1 cellular context compared by ENCODE assay signal in the genomic region with DNA sequence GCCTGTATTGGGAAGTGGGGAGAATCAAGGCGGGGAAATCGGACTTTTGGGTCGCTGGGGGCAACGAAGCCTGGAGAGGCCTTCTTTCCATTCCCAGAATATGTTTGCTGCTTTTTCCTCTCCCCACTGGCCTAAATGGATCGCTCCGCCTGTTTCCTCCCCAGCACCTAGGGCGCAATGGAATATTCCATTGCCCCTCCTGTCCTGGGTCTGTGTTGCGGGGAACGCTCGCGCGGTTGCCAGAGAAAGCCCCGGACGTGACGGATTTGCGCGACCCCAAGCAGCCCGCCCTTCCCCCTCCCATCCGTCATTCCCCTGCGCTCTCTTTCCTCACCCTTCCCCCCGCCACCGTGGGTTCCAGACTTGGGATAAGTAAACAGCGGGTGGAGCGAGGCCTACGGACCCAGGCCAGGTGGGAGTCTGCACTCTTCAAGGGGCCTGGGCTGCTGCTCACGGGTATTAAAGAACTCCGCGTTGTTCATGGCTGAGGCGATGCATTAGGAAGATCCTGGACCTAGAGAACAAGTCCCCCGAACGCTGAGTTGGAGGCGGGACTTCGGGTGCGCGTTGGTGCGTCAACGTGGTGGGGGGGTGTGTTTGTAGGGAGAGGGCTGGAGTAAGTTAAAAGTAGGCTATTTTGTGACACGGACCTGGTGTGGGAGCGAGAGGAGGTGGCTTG.
TF ChIP-seq lines count a peak whose summit lies in the region.

A gene with protein sequence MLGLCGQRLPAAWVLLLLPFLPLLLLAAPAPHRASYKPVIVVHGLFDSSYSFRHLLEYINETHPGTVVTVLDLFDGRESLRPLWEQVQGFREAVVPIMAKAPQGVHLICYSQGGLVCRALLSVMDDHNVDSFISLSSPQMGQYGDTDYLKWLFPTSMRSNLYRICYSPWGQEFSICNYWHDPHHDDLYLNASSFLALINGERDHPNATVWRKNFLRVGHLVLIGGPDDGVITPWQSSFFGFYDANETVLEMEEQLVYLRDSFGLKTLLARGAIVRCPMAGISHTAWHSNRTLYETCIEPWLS (plus strand): TSS at position 307 of the 679 bp plus-strand sequence. CDS start 454 bp downstream, outside the sequence.

TF ChIP-seq in K562, 482 proteins besides CTCF, POLR2A, EP300 and RAD21 (continued from another document and continues in another):
- TF ChIP-seq, protein P1, sequence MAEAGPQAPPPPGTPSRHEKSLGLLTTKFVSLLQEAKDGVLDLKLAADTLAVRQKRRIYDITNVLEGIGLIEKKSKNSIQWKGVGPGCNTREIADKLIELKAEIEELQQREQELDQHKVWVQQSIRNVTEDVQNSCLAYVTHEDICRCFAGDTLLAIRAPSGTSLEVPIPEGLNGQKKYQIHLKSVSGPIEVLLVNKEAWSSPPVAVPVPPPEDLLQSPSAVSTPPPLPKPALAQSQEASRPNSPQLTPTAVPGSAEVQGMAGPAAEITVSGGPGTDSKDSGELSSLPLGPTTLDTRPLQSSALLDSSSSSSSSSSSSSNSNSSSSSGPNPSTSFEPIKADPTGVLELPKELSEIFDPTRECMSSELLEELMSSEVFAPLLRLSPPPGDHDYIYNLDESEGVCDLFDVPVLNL (CRISPR knock-in tag; IDR thresholded peaks at IDR 0.05; ENCODE audit: low read depth): 0 out of 2 replicates have a peak, but pooled peaks have one; percentile 2
- no peak for TF ChIP-seq SIRT6 (IDR thresholded peaks at IDR 0.05; ENCODE audit: low read depth, low read length)
- TF ChIP-seq ARHGAP35 (IDR thresholded peaks at IDR 0.05; ENCODE audit: partially characterized antibody): no peak
- TF ChIP-seq HDAC2 (IDR thresholded peaks at IDR 0.05): no peak; the same call in 1 of the 2 replicates
- TF ChIP-seq PTTG1 (tag; IDR thresholded peaks at IDR 0.05; ENCODE audit: low read depth): no peak
- peak; percentile 39 for TF ChIP-seq MAFF (IDR thresholded peaks at IDR 0.05; ENCODE audit: low read length)
- TF ChIP-seq TRIM28 (IDR thresholded peaks at IDR 0.05): no peak
- TF ChIP-seq CLOCK (CRISPR knock-in tag; IDR thresholded peaks at IDR 0.05; ENCODE audit: borderline replicate concordance): no peak
- TF ChIP-seq ZKSCAN1 (IDR thresholded peaks at IDR 0.05; ENCODE audit: low read depth, low read length): peak; percentile 71
- TF ChIP-seq SIN3B (IDR thresholded peaks at IDR 0.05; ENCODE audit: low read depth): peak; percentile 60; the same call in 1 of the 2 replicates
- TF ChIP-seq, protein P2, sequence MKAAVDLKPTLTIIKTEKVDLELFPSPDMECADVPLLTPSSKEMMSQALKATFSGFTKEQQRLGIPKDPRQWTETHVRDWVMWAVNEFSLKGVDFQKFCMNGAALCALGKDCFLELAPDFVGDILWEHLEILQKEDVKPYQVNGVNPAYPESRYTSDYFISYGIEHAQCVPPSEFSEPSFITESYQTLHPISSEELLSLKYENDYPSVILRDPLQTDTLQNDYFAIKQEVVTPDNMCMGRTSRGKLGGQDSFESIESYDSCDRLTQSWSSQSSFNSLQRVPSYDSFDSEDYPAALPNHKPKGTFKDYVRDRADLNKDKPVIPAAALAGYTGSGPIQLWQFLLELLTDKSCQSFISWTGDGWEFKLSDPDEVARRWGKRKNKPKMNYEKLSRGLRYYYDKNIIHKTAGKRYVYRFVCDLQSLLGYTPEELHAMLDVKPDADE (conservative IDR thresholded peaks at IDR 0.05; ENCODE audit: control insufficient read depth, low read depth, low read length): peak; percentile 86
- TF ChIP-seq TFAP4 (CRISPR knock-in tag; IDR thresholded peaks at IDR 0.05; ENCODE audit: borderline replicate concordance): peak; percentile 78; the same call in 1 of the 2 replicates
- TF ChIP-seq, protein P3, sequence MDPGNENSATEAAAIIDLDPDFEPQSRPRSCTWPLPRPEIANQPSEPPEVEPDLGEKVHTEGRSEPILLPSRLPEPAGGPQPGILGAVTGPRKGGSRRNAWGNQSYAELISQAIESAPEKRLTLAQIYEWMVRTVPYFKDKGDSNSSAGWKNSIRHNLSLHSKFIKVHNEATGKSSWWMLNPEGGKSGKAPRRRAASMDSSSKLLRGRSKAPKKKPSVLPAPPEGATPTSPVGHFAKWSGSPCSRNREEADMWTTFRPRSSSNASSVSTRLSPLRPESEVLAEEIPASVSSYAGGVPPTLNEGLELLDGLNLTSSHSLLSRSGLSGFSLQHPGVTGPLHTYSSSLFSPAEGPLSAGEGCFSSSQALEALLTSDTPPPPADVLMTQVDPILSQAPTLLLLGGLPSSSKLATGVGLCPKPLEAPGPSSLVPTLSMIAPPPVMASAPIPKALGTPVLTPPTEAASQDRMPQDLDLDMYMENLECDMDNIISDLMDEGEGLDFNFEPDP (CRISPR knock-in tag; IDR thresholded peaks at IDR 0.05): no peak
- no peak for TF ChIP-seq RNF219 (CRISPR knock-in tag; IDR thresholded peaks at IDR 0.05)
- TF ChIP-seq ZNF146 (CRISPR knock-in tag; IDR thresholded peaks at IDR 0.05; ENCODE audit: unreplicated experiment): no peak
- peak; percentile 62 for TF ChIP-seq ZNF431 (CRISPR knock-in tag; IDR thresholded peaks at IDR 0.05)
- TF ChIP-seq SRSF9 (IDR thresholded peaks at IDR 0.05; ENCODE audit: borderline replicate concordance, low read depth, low read length): no peak
- TF ChIP-seq ZNF12 (CRISPR knock-in tag; IDR thresholded peaks at IDR 0.05): peak; percentile 10; the same call in 1 of the 2 replicates
- TF ChIP-seq EGR1 (conservative IDR thresholded peaks at IDR 0.05): no peak
- TF ChIP-seq TRIM24 (IDR thresholded peaks at IDR 0.05): peak; percentile 53 to 81
- TF ChIP-seq NFATC3 (IDR thresholded peaks at IDR 0.05): no peak
- TF ChIP-seq XRCC3 (IDR thresholded peaks at IDR 0.05): no peak
- peak; percentile 83 for TF ChIP-seq HCFC1 (IDR thresholded peaks at IDR 0.05; ENCODE audit: low read depth, low read length)
- TF ChIP-seq CREB1 (IDR thresholded peaks at IDR 0.05): peak; percentile 99
- TF ChIP-seq CREB1 (CRISPR knock-in tag; IDR thresholded peaks at IDR 0.05): peak; percentile 99
- peak; percentile 39; the same call in 1 of the 2 replicates for TF ChIP-seq MEF2D (tag; conservative IDR thresholded peaks at IDR 0.05; ENCODE audit: low read depth)
- peak; percentile 74 for TF ChIP-seq HNRNPLL (IDR thresholded peaks at IDR 0.05; ENCODE audit: low read depth, low read length, poor library complexity, severe bottlenecking)
- peak; percentile 25 for TF ChIP-seq NCOA1 (IDR thresholded peaks at IDR 0.05; ENCODE audit: low read depth)
- no peak for TF ChIP-seq SLC30A9 (CRISPR knock-in tag; IDR thresholded peaks at IDR 0.05)
- TF ChIP-seq HMG20B (CRISPR knock-in tag; IDR thresholded peaks at IDR 0.05): no peak
- TF ChIP-seq NBN (IDR thresholded peaks at IDR 0.05; ENCODE audit: low read depth): peak; percentile 81
- TF ChIP-seq NR2F6 (CRISPR knock-in tag; IDR thresholded peaks at IDR 0.05): 0 out of 2 replicates have a peak, but pooled peaks have one; percentile 21
- TF ChIP-seq ZNF212 (CRISPR knock-in tag; IDR thresholded peaks at IDR 0.05): no peak
- TF ChIP-seq SFPQ (IDR thresholded peaks at IDR 0.05; ENCODE audit: low read depth, low read length): no peak
- peak; percentile 92; the same call in 1 of the 2 replicates for TF ChIP-seq EP400 (IDR thresholded peaks at IDR 0.05)
- TF ChIP-seq SOX6 (IDR thresholded peaks at IDR 0.05): peak; percentile 41; the same call in 1 of the 2 replicates
- TF ChIP-seq, protein P4, sequence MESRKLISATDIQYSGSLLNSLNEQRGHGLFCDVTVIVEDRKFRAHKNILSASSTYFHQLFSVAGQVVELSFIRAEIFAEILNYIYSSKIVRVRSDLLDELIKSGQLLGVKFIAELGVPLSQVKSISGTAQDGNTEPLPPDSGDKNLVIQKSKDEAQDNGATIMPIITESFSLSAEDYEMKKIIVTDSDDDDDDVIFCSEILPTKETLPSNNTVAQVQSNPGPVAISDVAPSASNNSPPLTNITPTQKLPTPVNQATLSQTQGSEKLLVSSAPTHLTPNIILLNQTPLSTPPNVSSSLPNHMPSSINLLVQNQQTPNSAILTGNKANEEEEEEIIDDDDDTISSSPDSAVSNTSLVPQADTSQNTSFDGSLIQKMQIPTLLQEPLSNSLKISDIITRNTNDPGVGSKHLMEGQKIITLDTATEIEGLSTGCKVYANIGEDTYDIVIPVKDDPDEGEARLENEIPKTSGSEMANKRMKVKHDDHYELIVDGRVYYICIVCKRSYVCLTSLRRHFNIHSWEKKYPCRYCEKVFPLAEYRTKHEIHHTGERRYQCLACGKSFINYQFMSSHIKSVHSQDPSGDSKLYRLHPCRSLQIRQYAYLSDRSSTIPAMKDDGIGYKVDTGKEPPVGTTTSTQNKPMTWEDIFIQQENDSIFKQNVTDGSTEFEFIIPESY (CRISPR knock-in tag; IDR thresholded peaks at IDR 0.05): peak; percentile 32; the same call in 1 of the 2 replicates
- TF ChIP-seq ZNF347 (CRISPR knock-in tag; IDR thresholded peaks at IDR 0.05; ENCODE audit: low read depth): no peak
- TF ChIP-seq TCF7L2 (IDR thresholded peaks at IDR 0.05; ENCODE audit: low read depth, low read length): peak; percentile 92
- TF ChIP-seq SRSF3 (IDR thresholded peaks at IDR 0.05; ENCODE audit: insufficient read depth, low read length): no peak
- no peak for TF ChIP-seq HDAC6 (IDR thresholded peaks at IDR 0.05; ENCODE audit: low read depth, low read length)
- TF ChIP-seq MTA2 (IDR thresholded peaks at IDR 0.05; ENCODE audit: low read depth): no peak
- no peak for TF ChIP-seq ZNF197 (CRISPR knock-in tag; IDR thresholded peaks at IDR 0.05; ENCODE audit: low read depth)
- no peak for TF ChIP-seq BRD9 (IDR thresholded peaks at IDR 0.05; ENCODE audit: low read depth, partially characterized antibody)
- TF ChIP-seq GTF3C2 (IDR thresholded peaks at IDR 0.05; ENCODE audit: borderline replicate concordance, extremely low read depth, insufficient read length): no peak
